15 cellular contexts compared by ENCODE assay signal in genomic region chr9:130872912-130873503, GRCh38. TPM values are rescaled to one million over a fixed set of nuclear protein-coding genes. Genes with fewer than 3 reads are reported as not detected.
DNase-seq lines count a peak whose midpoint lies in the region; ATAC-seq, FAIRE-seq and TF ChIP-seq lines count a peak whose summit lies in the region.
"Had no signal": no experiment of that assay in that cellular context is flagged by ENCODE, and none has a peak within 500 bp of the region (broad histone marks: within the 10 kb centered on the region; RNA-seq: fewer than 3 reads in every experiment).

No MANE protein-coding gene starts in this region.

- H3K27ac Mint-ChIP-seq in chondrocyte (ENCODE audit: unreplicated experiment): no peak overlapping the region
- H3K27ac Mint-ChIP-seq: neural progenitor cell had no signal

- peak overlapping the region in 1 of 2 donors; percentile 78 for H3K27ac ChIP-seq in small intestine (ENCODE audit: low read depth in 1 of 2, low read length in 1 of 2)
- H3K27ac ChIP-seq: neural progenitor cell had no signal

- WGBS in small intestine, 3 donors: 26 to 60% (median 52%) methylated on average over 15 of the region's 15 CpGs

- FAIRE-seq in small intestine (lab: Jason Lieb, UNC) (no peak), HTR-8/SVneo (lab: Jason Lieb, UNC) (no peak)

- peaks cover 26% of the 10 kb centered on the region for H3K36me3 Mint-ChIP-seq in chondrocyte (ENCODE audit: low read depth)

- H3K27me3 ChIP-seq in small intestine (ENCODE audit: control insufficient read depth in 2 of 2, insufficient read depth in 2 of 2, low read length in 2 of 2): no peaks in the 10 kb centered on the region
- H3K27me3 ChIP-seq: BE2C, neural progenitor cell had no signal

- H3K9me3 Mint-ChIP-seq in chondrocyte (ENCODE audit: low read depth): no peaks in the 10 kb centered on the region
- H3K9me3 Mint-ChIP-seq: IgD-negative memory B cell, neural progenitor cell had no signal

- no peak overlapping the region for H3K4me3 Mint-ChIP-seq in chondrocyte (ENCODE audit: unreplicated experiment)
- H3K4me3 Mint-ChIP-seq: IgD-negative memory B cell, neural progenitor cell had no signal

- peaks cover 5 to 22% of the 10 kb centered on the region in 2 donors for H3K36me3 ChIP-seq in small intestine (ENCODE audit: control insufficient read depth in 2 of 2, insufficient read depth in 2 of 2, low read length in 2 of 2)
- H3K36me3 ChIP-seq: neural progenitor cell had no signal

- H3K9me3 ChIP-seq in small intestine (ENCODE audit: control insufficient read depth, low read depth): no peaks in the 10 kb centered on the region
- H3K9me3 ChIP-seq: BE2C had no signal

- peak; percentile 93 for ATAC-seq in left colon
- ATAC-seq in HG03565 (IDR thresholded peaks at IDR 0.05; ENCODE audit: unreplicated experiment): no peak
- ATAC-seq in HG03045 (IDR thresholded peaks at IDR 0.05; ENCODE audit: unreplicated experiment): no peak

- TF ChIP-seq CTCF in LNCaP clone FGC (IDR thresholded peaks at IDR 0.05; ENCODE audit: control insufficient read depth, extremely low read depth, insufficient read depth) (no peak), chondrocyte (IDR thresholded peaks at IDR 0.05) (no peak)

- intact Hi-C loops in left colon (cut with DNase I, micrococcal nuclease): loop anchor here in 1 of 2 donors (5.0 to 10.0 kb wide), 2 partner anchors 161 to 172 kb away; no protein-coding TSS in a partner anchor

- H3K4me1 Mint-ChIP-seq in chondrocyte (ENCODE audit: low read depth): peaks cover 11% of the 10 kb centered on the region

- H3K4me3 ChIP-seq in LNCaP clone FGC (ENCODE audit: low read depth, low read length): no peak overlapping the region
- H3K4me3 ChIP-seq in small intestine (ENCODE audit: low read depth in 1 of 2, low read length in 2 of 2): no peak overlapping the region
- H3K4me3 ChIP-seq: neural progenitor cell had no signal

- H3K4me1 ChIP-seq in small intestine (ENCODE audit: control insufficient read depth in 2 of 2, insufficient read depth in 1 of 2, low read depth in 1 of 2, low read length in 1 of 2): peaks cover 0 to 5% of the 10 kb centered on the region in 2 donors

- DNase-seq in LNCaP clone FGC (ENCODE audit: low read depth) (peak; percentile 73), chondrocyte (ENCODE audit: low spot score) (peak; percentile 60), left colon (peak; percentile 82 to 85), small intestine (peak; percentile 95), COLO668 (lab: John Stamatoyannopoulos, UW; ENCODE audit: unreplicated experiment) (no peak), HTR-8/SVneo (ENCODE audit: insufficient read length, low spot score) (no peak)
- DNase-seq: activated CD4-positive, alpha-beta T cell treated with anti-CD3 and anti-CD28 coated beads, Interleukin-2, amount 50 U/mL, for 48 hours; BE2C; cortex of kidney; NCI-H1930 had no signal

- no peaks in the 10 kb centered on the region for H3K27me3 Mint-ChIP-seq in chondrocyte (ENCODE audit: low read depth)
- H3K27me3 Mint-ChIP-seq: IgD-negative memory B cell had no signal

RNA-seq across cellular contexts. Expression of gene QRFP, which starts 23.6 kb away (rescaled TPM):
- total RNA-seq in chondrocyte (not detected in 3 replicates), left colon (not detected)
- polyA plus RNA-seq in small intestine: under 1 TPM in 1 of 3 donors, not detected in 2; 0.12 TPM
- total RNA-seq: T-helper 1 cell treated with Interleukin-12 subunit alpha and Interleukin-12 subunit beta and Interleukin-4 antibody, amounts not matched to agents 30 ng/mL and 1 ng/mL, for 36 hours had no signal
- polyA plus RNA-seq: IgD-negative memory B cell had no signal

RNA-seq across cellular contexts. Expression of gene ABL1, which starts 38.0 kb away (rescaled TPM):
- total RNA-seq in chondrocyte (73.6 to 93.7 TPM (median 91.5 TPM) in 3 replicates), left colon (10 to 100 TPM; 79.0 to 93.9 TPM)
- 10 to 100 TPM in 2 of 3 donors, 1 to 10 TPM in 1; 8.7 to 42.1 (median 14.1) TPM for polyA plus RNA-seq in small intestine

Comparison
In these comparisons a context has a peak if more than half of its experiments do, and no peak if none do; other contexts are left out.
1. DNase-seq: peak in LNCaP clone FGC (single experiment), chondrocyte (single experiment), left colon (2 of 2) and small intestine (single experiment); none in COLO668 (single experiment) and HTR-8/SVneo (single experiment).